In the genomic region with DNA sequence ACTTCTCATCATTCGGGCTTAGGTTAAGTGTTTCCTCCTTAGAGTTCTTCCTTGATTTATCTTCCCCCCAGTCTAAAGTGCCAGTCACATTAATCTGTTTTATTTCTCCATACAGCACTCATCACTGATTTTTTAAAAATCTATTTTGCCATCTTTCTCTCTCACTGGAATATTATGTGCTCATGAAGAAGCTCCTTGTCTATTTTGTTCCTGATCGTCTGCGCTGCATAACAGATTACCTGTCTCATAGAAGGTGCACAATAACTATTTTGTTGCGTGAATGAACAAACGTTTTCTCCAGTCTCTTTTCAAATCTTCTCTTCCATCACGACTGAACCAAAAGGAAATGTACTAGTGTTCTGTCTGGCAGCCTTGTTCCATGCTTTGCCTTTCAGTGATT, we compare ENCODE assay signal across 1 cellular context.
TF ChIP-seq lines count a peak whose summit lies in the region.

No MANE protein-coding gene starts in this region.

TF ChIP-seq in GM12878, 131 proteins besides CTCF, POLR2A, EP300 and RAD21:
- TF ChIP-seq SREBF2 (IDR thresholded peaks at IDR 0.05; ENCODE audit: low read length), result no peak
- TF ChIP-seq CHD1 (IDR thresholded peaks at IDR 0.05; ENCODE audit: low read depth, low read length), result no peak
